In the genomic region with DNA sequence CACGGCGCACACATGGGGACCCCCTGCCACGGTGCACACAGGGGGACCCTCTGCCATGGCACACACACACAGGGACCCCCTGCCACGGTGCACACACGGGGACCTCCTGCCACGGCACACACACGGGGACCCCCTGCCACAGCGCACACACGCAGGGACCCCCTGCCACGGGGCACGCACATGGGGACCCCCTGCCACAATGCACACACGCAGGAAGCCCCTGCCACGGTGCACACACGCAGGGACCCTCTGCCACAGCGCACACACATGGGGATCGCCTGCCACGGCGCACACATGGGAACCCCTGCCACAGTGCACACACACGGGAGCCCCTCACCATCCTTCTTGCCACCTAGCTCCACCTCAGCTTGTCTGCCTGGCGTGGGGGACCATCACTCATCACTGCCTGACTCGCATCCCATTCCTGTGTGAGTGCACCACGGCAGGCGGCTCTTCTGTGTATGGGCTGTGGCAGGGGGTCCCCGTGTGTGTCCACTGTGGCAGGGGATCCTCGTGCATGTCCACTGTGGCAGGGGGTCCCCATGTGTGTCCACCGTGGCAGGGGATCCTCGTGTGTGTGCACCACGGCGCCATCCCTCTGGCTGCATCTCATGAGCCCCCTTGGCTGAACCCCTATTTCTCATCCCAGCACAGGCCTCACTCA, we compare ENCODE assay signal across 15 cellular contexts.
A peak's percentile ranks its signal among the peaks of the same experiment; 100 is the strongest.
DNase-seq lines count a peak whose midpoint lies in the region; ATAC-seq and TF ChIP-seq lines count a peak whose summit lies in the region.
"Had no signal": no experiment of that assay in that cellular context is flagged by ENCODE, and none has a peak within 500 bp of the region (broad histone marks: within the 10 kb centered on the region; RNA-seq: fewer than 3 reads in every experiment).

No MANE protein-coding gene starts in this region.

- ATAC-seq in mucosa of descending colon, result peak; percentile 16

- no peaks in the 10 kb centered on the region for H3K27me3 ChIP-seq in esophagus (ENCODE audit: control insufficient read depth in 1 of 2, insufficient read depth in 2 of 2, low read length in 2 of 2)
- H3K27me3 ChIP-seq in suprapubic skin, result no peaks in the 10 kb centered on the region

- H3K4me3 ChIP-seq in esophagus (ENCODE audit: low read depth in 1 of 2, low read length in 2 of 2), result no peak overlapping the region
- H3K4me3 ChIP-seq in mucosa of descending colon, result no peak overlapping the region
- no peak overlapping the region for H3K4me3 ChIP-seq in suprapubic skin
- H3K4me3 ChIP-seq: PC-9 had no signal

- TF ChIP-seq CTCF in mucosa of descending colon (IDR thresholded peaks at IDR 0.05) (no peak), suprapubic skin (IDR thresholded peaks at IDR 0.05) (no peak)

- no peak for TF ChIP-seq EP300 in suprapubic skin (IDR thresholded peaks at IDR 0.05)

- WGBS in esophagus, 2 donors, result 92 to 93% methylated on average over 29 of the region's 29 CpGs
- 93% methylated on average over 24 of the region's 29 CpGs for WGBS in suprapubic skin

- H3K4me1 ChIP-seq in esophagus (ENCODE audit: control insufficient read depth in 2 of 2, insufficient read depth in 2 of 2, low read length in 1 of 2), result peaks cover 0 to 23% of the 10 kb centered on the region in 2 donors
- H3K4me1 ChIP-seq in mucosa of descending colon (ENCODE audit: low read depth), result no peaks in the 10 kb centered on the region
- H3K4me1 ChIP-seq in suprapubic skin, result peaks cover 24% of the 10 kb centered on the region

- no peaks in the 10 kb centered on the region for H3K9me3 ChIP-seq in esophagus (ENCODE audit: control insufficient read depth in 2 of 2, insufficient read depth in 1 of 2, low read depth in 1 of 2, low read length in 1 of 2)
- no peaks in the 10 kb centered on the region for H3K9me3 ChIP-seq in mucosa of descending colon
- H3K9me3 ChIP-seq in suprapubic skin, result no peaks in the 10 kb centered on the region

- H3K27ac ChIP-seq in esophagus (ENCODE audit: low read depth in 2 of 2, low read length in 1 of 2), result peak overlapping the region; percentile 10 to 92
- no peak overlapping the region for H3K27ac ChIP-seq in suprapubic skin
- H3K27ac ChIP-seq: HL-60, PC-9 had no signal

- intact Hi-C loops in mucosa of descending colon (cut with DNase I, micrococcal nuclease), result no loop called here

- H3K36me3 ChIP-seq in esophagus (ENCODE audit: control insufficient read depth in 2 of 2, insufficient read depth in 2 of 2, low read length in 1 of 2) (peaks cover 0 to 13% of the 10 kb centered on the region in 2 donors), mucosa of descending colon (ENCODE audit: low read depth) (no peaks in the 10 kb centered on the region), suprapubic skin (no peaks in the 10 kb centered on the region)

- no peak for TF ChIP-seq POLR2A in suprapubic skin (IDR thresholded peaks at IDR 0.05)

- DNase-seq in activated effector memory CD4-positive, alpha-beta T cell treated with anti-CD3 and anti-CD28 coated beads, Interleukin-2, amount 50 U/mL, for 16 hours, result peak; percentile 54
- DNase-seq in activated effector memory CD4-positive, alpha-beta T cell treated with Interleukin-2 at 50 U/mL for 16 hours, result no peak
- DNase-seq in mucosa of descending colon (no peak), suprapubic skin (ENCODE audit: low spot score in 2 of 2) (peak; percentile 48 to 75), 8988T (no peak), midbrain (lab: John Stamatoyannopoulos, UW) (no peak), MV-4-11 (lab: John Stamatoyannopoulos, UW) (no peak)
- DNase-seq: CD4-positive, alpha-beta memory T cell; HCEC 1CT; NCI-H1417 treated with DMSO at 0.1 percent for 48 hours; NCI-H2029 treated with DMSO at 0.1 percent for 48 hours; NCI-H774; PC-9 had no signal

Comparison
In these comparisons a context has a peak if more than half of its experiments do, and no peak if none do; other contexts are left out.
1. DNase-seq: peak in activated effector memory CD4-positive, alpha-beta T cell treated with anti-CD3 and anti-CD28 coated beads, Interleukin-2, amount 50 U/mL, for 16 hours (single experiment) and suprapubic skin (2 of 2); none in activated effector memory CD4-positive, alpha-beta T cell treated with Interleukin-2 at 50 U/mL for 16 hours (single experiment), mucosa of descending colon (0 of 3), 8988T (single experiment), midbrain (single experiment) and MV-4-11 (single experiment).